Comparison of ENCODE assay signal across 8 cellular contexts in genomic region chr10:12041766-12042408, GRCh38. TPM values are rescaled to one million over a fixed set of nuclear protein-coding genes. Genes with fewer than 3 reads are reported as not detected.
DNase-seq lines count a peak whose midpoint lies in the region; ATAC-seq and TF ChIP-seq lines count a peak whose summit lies in the region.

No MANE protein-coding gene starts in this region.

- H3K4me1 Mint-ChIP-seq in T-cell, result peaks cover 35 to 45% (median 39%) of the 10 kb centered on the region in 3 donors

- peaks cover 0 to 2% of the 10 kb centered on the region in 2 donors for H3K27me3 Mint-ChIP-seq in T-cell

- intact Hi-C loops in stomach (cut with DNase I; ENCODE audit: low total_unique reads), result no loop called here

- peaks cover 62% of the 10 kb centered on the region for H3K79me2 ChIP-seq in DND-41 (ENCODE audit: insufficient read depth, low read length)

- H4K20me1 ChIP-seq in DND-41 (ENCODE audit: insufficient read depth, low read length), result peaks cover 11% of the 10 kb centered on the region; the same call in 1 of the 2 replicates

- 0 to 2% (median 1%) methylated on average over 26 of the region's 26 CpGs for WGBS in stomach, 5 donors

- H3K4me3 ChIP-seq in DND-41 (ENCODE audit: low read depth in 1 of 2, low read length in 2 of 2) (peak overlapping the region; percentile 87 to 93), HFF-Myc (replicated peaks; ENCODE audit: low read depth, low read length) (peak overlapping the region; percentile 98), mononuclear cell (ENCODE audit: low read length) (peak overlapping the region; percentile 97), stomach (peak overlapping the region; percentile 96 to 99 (median 98))

- peak overlapping the region; percentile 77 for H3K4me2 ChIP-seq in DND-41 (ENCODE audit: insufficient read depth, low read length)

- peak overlapping the region; percentile 100 for H3K27ac ChIP-seq in DND-41 (ENCODE audit: low read length)
- peak overlapping the region; percentile 91 to 99 (median 96) for H3K27ac ChIP-seq in stomach

- peak overlapping the region; percentile 92 to 97 (median 95) for H3K4me3 Mint-ChIP-seq in T-cell

- peak overlapping the region; percentile 89 for H2AFZ ChIP-seq in DND-41 (ENCODE audit: low read depth, low read length)

- H3K36me3 ChIP-seq in DND-41 (ENCODE audit: insufficient read depth, low read length), result peaks cover 6% of the 10 kb centered on the region; the same call in 1 of the 2 replicates
- no peaks in the 10 kb centered on the region for H3K36me3 ChIP-seq in stomach

- peak; percentile 31 for DNase-seq in DND-41
- DNase-seq in HFF-Myc (ENCODE audit: extremely low read depth, low read depth), result no peak
- peak in 11 of 34 experiments; percentile 0 to 14 (median 2) for DNase-seq in T-cell
- DNase-seq in dedifferentiated amniotic fluid mesenchymal stem cell (ENCODE audit: extremely low spot score), result peak; percentile 15
- no peak for DNase-seq in stomach

- TF ChIP-seq CTCF in DND-41 (IDR thresholded peaks at IDR 0.05; ENCODE audit: borderline replicate concordance, extremely low read depth, low read length, poor library complexity, severe bottlenecking), result no peak
- TF ChIP-seq CTCF in HFF-Myc (IDR thresholded peaks at IDR 0.05; ENCODE audit: low read depth, low read length, missing control alignments), result no peak
- no peak for TF ChIP-seq CTCF in stomach (IDR thresholded peaks at IDR 0.05)

- no peaks in the 10 kb centered on the region for H3K27me3 ChIP-seq in DND-41 (ENCODE audit: insufficient read depth, low read length, poor library complexity)
- H3K27me3 ChIP-seq in mononuclear cell (ENCODE audit: insufficient read depth, low read length), result no peaks in the 10 kb centered on the region
- H3K27me3 ChIP-seq in stomach, result no peaks in the 10 kb centered on the region

- peaks cover 0 to 4% (median 0%) of the 10 kb centered on the region in 3 donors for H3K9me3 Mint-ChIP-seq in T-cell

- ATAC-seq in DND-41 (ENCODE audit: insufficient read depth, low read depth), result no peak
- ATAC-seq in T-cell (replicated peaks in 1 of 4), result no peak
- ATAC-seq in HG02884 (IDR thresholded peaks at IDR 0.05; ENCODE audit: unreplicated experiment), result no peak
- ATAC-seq in GM21825 (IDR thresholded peaks at IDR 0.05; ENCODE audit: unreplicated experiment), result no peak

- H3K27ac Mint-ChIP-seq in T-cell, result peak overlapping the region; percentile 91 to 92

- H3K4me1 ChIP-seq in DND-41 (ENCODE audit: insufficient read depth, low read length) (peaks cover 30% of the 10 kb centered on the region), mononuclear cell (ENCODE audit: insufficient read depth, low read length) (peaks cover 21% of the 10 kb centered on the region), stomach (peaks cover 6 to 43% (median 25%) of the 10 kb centered on the region in 4 donors)

- no peaks in the 10 kb centered on the region for H3K36me3 Mint-ChIP-seq in T-cell

- TF ChIP-seq POLR2A in stomach (IDR thresholded peaks at IDR 0.05), result no peak

- CTCF ChIA-PET in T-cell (lab: Charles Lee), result interaction anchor here in 1 of 2 donors (0.5 kb wide), 1 partner anchor 1261 kb away, joined by 3 read pairs; no protein-coding TSS in a partner anchor

- no peak for TF ChIP-seq EP300 in stomach (IDR thresholded peaks at IDR 0.05)

- no peaks in the 10 kb centered on the region for H3K9me3 ChIP-seq in DND-41 (ENCODE audit: insufficient read depth, low read length, severe bottlenecking)
- H3K9me3 ChIP-seq in mononuclear cell (ENCODE audit: low read depth, low read length), result no peaks in the 10 kb centered on the region
- no peaks in the 10 kb centered on the region for H3K9me3 ChIP-seq in stomach

- H3K9ac ChIP-seq in DND-41 (ENCODE audit: low read depth, low read length), result peak overlapping the region; percentile 99

- POLR2A ChIA-PET in T-cell (lab: Charles Lee), result interaction anchor here (0.5 to 0.6 kb wide), 2 partner anchors 18 to 29 kb away, joined by 3 read pairs; no protein-coding TSS in a partner anchor

RNA-seq across cellular contexts. Expression of gene UPF2, which starts 0.7 kb away (rescaled TPM):
- 10 to 100 TPM; 25.4 to 29.1 (median 28.8) TPM for total RNA-seq in T-cell
- total RNA-seq in mononuclear cell, result 20.6 TPM
- 10 to 100 TPM; 14.5 to 23.5 (median 17.5) TPM for total RNA-seq in stomach
- polyA plus RNA-seq in stomach, result 10 to 100 TPM in 1 of 3 donors, 1 to 10 TPM in 2; 8.7 to 48.6 (median 9.5) TPM

RNA-seq across cellular contexts. Expression of gene DHTKD1, which starts 26.9 kb away (rescaled TPM):
- total RNA-seq in T-cell, result 10 to 100 TPM in 4 of 5 donors, 1 to 10 TPM in 1; 9.3 to 22.2 (median 14.2) TPM
- total RNA-seq in mononuclear cell, result 16.3 TPM
- 10 to 100 TPM in 3 of 5 donors, 1 to 10 TPM in 2; 6.4 to 98.2 (median 19.0) TPM for total RNA-seq in stomach
- polyA plus RNA-seq in stomach, result 1 to 10 TPM; 7.1 to 9.8 (median 7.7) TPM

Comparison
In these comparisons a context has a peak if more than half of its experiments do, and no peak if none do; other contexts are left out.
1. DNase-seq: peak in DND-41 (single experiment) and dedifferentiated amniotic fluid mesenchymal stem cell (single experiment); none in HFF-Myc (single experiment) and stomach (single experiment).
2. Peak in every context shown above with its lines, with median percentiles within 50 percentile points of each other: H3K4me3 ChIP-seq.